Comparison of ENCODE assay signal across 21 cellular contexts in the genomic region with DNA sequence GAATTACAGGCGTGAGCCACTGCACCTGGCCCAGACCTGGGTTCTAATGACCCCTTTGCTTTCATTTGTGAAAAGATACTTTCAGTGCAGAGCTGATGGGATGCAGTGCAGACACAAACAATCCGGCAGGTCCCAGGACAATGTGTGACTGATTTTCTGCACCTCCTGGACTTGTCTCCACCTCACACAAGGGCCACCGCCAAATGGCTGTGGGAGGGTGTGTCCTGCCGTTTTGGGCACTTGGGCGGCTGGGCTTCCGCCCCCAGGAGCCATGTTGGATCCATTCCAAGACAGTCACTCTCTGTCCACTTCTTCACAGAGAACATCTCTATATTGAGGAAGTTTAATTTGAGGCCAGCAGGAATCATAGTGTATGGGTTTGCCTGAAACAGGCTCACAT.
"Had no signal": no experiment of that assay in that cellular context is flagged by ENCODE, and none has a peak within 500 bp of the region (broad histone marks: within the 10 kb centered on the region; RNA-seq: fewer than 3 reads in every experiment).

No MANE protein-coding gene starts in this region.

- H3K9me3 ChIP-seq: Peyer's patch had no signal

- H3K4me1 Mint-ChIP-seq: activated CD4-positive, alpha-beta T cell treated with anti-CD3 and anti-CD28 coated beads, Interleukin-2, amount 10 ng/mL, durations not matched to agents 7 days and 5 days; activated naive CD4-positive, alpha-beta T cell treated with anti-CD3 and anti-CD28 coated beads, Interleukin-2, amount 10 ng/mL, durations not matched to agents 7 days and 5 days; activated naive CD8-positive, alpha-beta T cell treated with anti-CD3 and anti-CD28 coated beads for 36 hours had no signal

- H3K27me3 Mint-ChIP-seq: activated CD4-positive, alpha-beta T cell treated with anti-CD3 and anti-CD28 coated beads, Interleukin-2, amount 10 ng/mL, durations not matched to agents 7 days and 5 days; activated naive CD4-positive, alpha-beta T cell treated with anti-CD3 and anti-CD28 coated beads, Interleukin-2, amount 10 ng/mL, durations not matched to agents 7 days and 5 days had no signal

- ATAC-seq: activated T-cell treated with anti-CD3 and anti-CD28 coated beads, Interleukin-2, amount 50 U/mL, for 4 hours had no signal

- DNase-seq: activated CD4-positive, alpha-beta memory T cell treated with anti-CD3 and anti-CD28 coated beads for 36 hours; activated CD4-positive, alpha-beta T cell treated with anti-CD3 and anti-CD28 coated beads, Interleukin-2, amount 10 ng/mL, durations not matched to agents 7 days and 5 days; activated CD4-positive, CD25-positive, alpha-beta regulatory T cell; activated CD8-positive, alpha-beta memory T cell treated with anti-CD3 and anti-CD28 coated beads for 24 hours; activated gamma-delta T cell treated with Interleukin-2 at 50 U/mL for 16 hours; activated naive CD4-positive, alpha-beta T cell treated with anti-CD3 and anti-CD28 coated beads, Interleukin-2, amount 10 ng/mL, durations not matched to agents 7 days and 5 days; activated naive CD8-positive, alpha-beta T cell treated with anti-CD3 and anti-CD28 coated beads for 36 hours; activated T-cell treated with anti-CD3 and anti-CD28 coated beads, Interleukin-2, amount 50 U/mL, for 4 hours; brain microvascular endothelial cell; NCI-H1105 treated with DMSO at 0.1 percent for 48 hours; NCI-H1436 treated with DMSO at 0.1 percent for 48 hours; NCI-H187; NCI-H2081; NCI-H446; NCI-H524; Peyer's patch; SHP77 treated with DMSO at 0.1 percent for 48 hours had no signal

- H3K4me1 ChIP-seq: Peyer's patch had no signal

- H3K4me3 ChIP-seq: cardiac muscle cell, Peyer's patch had no signal

- H3K36me3 ChIP-seq: brain microvascular endothelial cell, cardiac muscle cell, Peyer's patch had no signal

- H3K27ac ChIP-seq: brain microvascular endothelial cell, cardiac muscle cell, KMS-11, Peyer's patch, VCaP had no signal

- H3K4me3 Mint-ChIP-seq: activated CD4-positive, alpha-beta memory T cell treated with anti-CD3 and anti-CD28 coated beads for 36 hours; activated CD4-positive, alpha-beta T cell treated with anti-CD3 and anti-CD28 coated beads, Interleukin-2, amount 10 ng/mL, durations not matched to agents 7 days and 5 days; activated naive CD4-positive, alpha-beta T cell treated with anti-CD3 and anti-CD28 coated beads, Interleukin-2, amount 10 ng/mL, durations not matched to agents 7 days and 5 days; activated naive CD8-positive, alpha-beta T cell treated with anti-CD3 and anti-CD28 coated beads for 36 hours; activated T-cell treated with anti-CD3 and anti-CD28 coated beads, Interleukin-2, amount 50 U/mL, for 4 hours; T-helper 1 cell treated with Interleukin-12 subunit alpha and Interleukin-12 subunit beta and Interleukin-4 antibody, amounts not matched to agents 30 μg/mL and 1 μg/mL, for 36 hours had no signal

- H3K27me3 ChIP-seq: brain microvascular endothelial cell, Peyer's patch had no signal

- H3K9me3 Mint-ChIP-seq: activated CD4-positive, alpha-beta memory T cell treated with anti-CD3 and anti-CD28 coated beads for 36 hours; activated CD4-positive, alpha-beta T cell treated with anti-CD3 and anti-CD28 coated beads, Interleukin-2, amount 10 ng/mL, durations not matched to agents 7 days and 5 days; activated naive CD4-positive, alpha-beta T cell treated with anti-CD3 and anti-CD28 coated beads, Interleukin-2, amount 10 ng/mL, durations not matched to agents 7 days and 5 days; activated naive CD8-positive, alpha-beta T cell treated with anti-CD3 and anti-CD28 coated beads for 36 hours; activated T-cell treated with anti-CD3 and anti-CD28 coated beads, Interleukin-2, amount 50 U/mL, for 4 hours; T-helper 1 cell treated with Interleukin-12 subunit alpha and Interleukin-12 subunit beta and Interleukin-4 antibody, amounts not matched to agents 30 μg/mL and 1 μg/mL, for 36 hours had no signal

- H3K27ac Mint-ChIP-seq: activated CD4-positive, alpha-beta memory T cell treated with anti-CD3 and anti-CD28 coated beads for 36 hours; activated CD4-positive, alpha-beta T cell treated with anti-CD3 and anti-CD28 coated beads, Interleukin-2, amount 10 ng/mL, durations not matched to agents 7 days and 5 days; activated naive CD4-positive, alpha-beta T cell treated with anti-CD3 and anti-CD28 coated beads, Interleukin-2, amount 10 ng/mL, durations not matched to agents 7 days and 5 days; activated naive CD8-positive, alpha-beta T cell treated with anti-CD3 and anti-CD28 coated beads for 36 hours; T-helper 1 cell treated with Interleukin-12 subunit alpha and Interleukin-12 subunit beta and Interleukin-4 antibody, amounts not matched to agents 30 μg/mL and 1 μg/mL, for 36 hours had no signal

- H3K36me3 Mint-ChIP-seq: activated CD4-positive, alpha-beta memory T cell treated with anti-CD3 and anti-CD28 coated beads for 36 hours; activated naive CD4-positive, alpha-beta T cell treated with anti-CD3 and anti-CD28 coated beads, Interleukin-2, amount 10 ng/mL, durations not matched to agents 7 days and 5 days; activated naive CD8-positive, alpha-beta T cell treated with anti-CD3 and anti-CD28 coated beads for 36 hours had no signal
